Comparison of ENCODE assay signal across 1 cellular context in the genomic region with DNA sequence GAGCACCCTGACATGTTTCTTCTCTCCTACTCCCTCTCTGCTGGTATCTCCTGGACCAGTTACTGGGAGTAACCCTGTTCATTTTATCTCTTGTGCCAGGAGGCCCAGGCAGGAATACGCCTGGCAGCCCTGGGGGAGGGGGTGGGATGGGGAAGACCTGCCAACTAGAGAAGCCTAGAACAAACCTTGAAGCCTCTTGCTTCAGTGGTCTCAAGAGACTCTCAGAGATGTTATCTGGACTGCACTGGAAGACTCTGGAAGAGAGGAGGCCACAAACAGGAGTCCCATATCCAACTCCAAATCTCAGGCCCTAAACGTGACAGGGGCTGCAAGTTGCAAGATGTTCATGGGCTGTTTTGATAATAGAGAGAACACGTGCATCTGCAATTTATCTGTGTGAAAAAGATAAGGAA.
TF ChIP-seq lines count a peak whose summit lies in the region.

TSS of gene EPB42 (minus strand) at position 28 of the 413 bp plus-strand sequence. CDS start 193 bp downstream, outside the sequence.

TF ChIP-seq in K562, 482 proteins besides CTCF, POLR2A, EP300 and RAD21 (continued from another document and continues in another):
- no peak for TF ChIP-seq CHD7 (IDR thresholded peaks at IDR 0.05; ENCODE audit: low read depth, low read length)
- no peak for TF ChIP-seq ATF7 (IDR thresholded peaks at IDR 0.05)
- no peak for TF ChIP-seq NFRKB (IDR thresholded peaks at IDR 0.05; ENCODE audit: low read depth)
- TF ChIP-seq FUS (optimal IDR thresholded peaks at IDR 0.05; ENCODE audit: low read depth, low read length): no peak
- TF ChIP-seq FOXM1 (IDR thresholded peaks at IDR 0.05; ENCODE audit: low read depth): peak; percentile 83
- TF ChIP-seq FOXM1 (CRISPR knock-in tag; IDR thresholded peaks at IDR 0.05; ENCODE audit: low read depth): no peak
- TF ChIP-seq VEZF1 (CRISPR knock-in tag; IDR thresholded peaks at IDR 0.05): peak; percentile 42; the same call in 1 of the 2 replicates
- TF ChIP-seq ZNF263 (CRISPR knock-in tag; IDR thresholded peaks at IDR 0.05; ENCODE audit: borderline replicate concordance): no peak
- TF ChIP-seq MCM5 (IDR thresholded peaks at IDR 0.05; ENCODE audit: low read depth): no peak
- no peak for TF ChIP-seq PHF20 (IDR thresholded peaks at IDR 0.05; ENCODE audit: partially characterized antibody)
- no peak for TF ChIP-seq DLX4 (CRISPR knock-in tag; IDR thresholded peaks at IDR 0.05)
- no peak for TF ChIP-seq RBM17 (IDR thresholded peaks at IDR 0.05; ENCODE audit: borderline replicate concordance, low read depth, low read length)
- TF ChIP-seq POLR2AphosphoS5 (IDR thresholded peaks at IDR 0.05; ENCODE audit: control insufficient read depth, insufficient read depth, low read depth, low read length): peak; percentile 84; the same call in 1 of the 2 replicates
- peak in 1 of 2 experiments; percentile 31; a peak in 1 of 4 replicates for TF ChIP-seq ETV6 (IDR thresholded peaks at IDR 0.05; ENCODE audit: borderline replicate concordance in 1 of 2, low read depth in 2 of 2, low read length in 1 of 2)
- TF ChIP-seq ETV6 (CRISPR knock-in tag; IDR thresholded peaks at IDR 0.05; ENCODE audit: borderline replicate concordance): no peak
- no peak for TF ChIP-seq KLF6 (CRISPR knock-in tag; IDR thresholded peaks at IDR 0.05; ENCODE audit: borderline replicate concordance)
- TF ChIP-seq GATA2 (CRISPR knock-in tag; IDR thresholded peaks at IDR 0.05): peak; percentile 93
- TF ChIP-seq HEY1 (CRISPR knock-in tag; IDR thresholded peaks at IDR 0.05; ENCODE audit: borderline replicate concordance): peak; percentile 47; the same call in 1 of the 2 replicates
- TF ChIP-seq NFIC (IDR thresholded peaks at IDR 0.05): peak; percentile 79
- TF ChIP-seq, protein P1, sequence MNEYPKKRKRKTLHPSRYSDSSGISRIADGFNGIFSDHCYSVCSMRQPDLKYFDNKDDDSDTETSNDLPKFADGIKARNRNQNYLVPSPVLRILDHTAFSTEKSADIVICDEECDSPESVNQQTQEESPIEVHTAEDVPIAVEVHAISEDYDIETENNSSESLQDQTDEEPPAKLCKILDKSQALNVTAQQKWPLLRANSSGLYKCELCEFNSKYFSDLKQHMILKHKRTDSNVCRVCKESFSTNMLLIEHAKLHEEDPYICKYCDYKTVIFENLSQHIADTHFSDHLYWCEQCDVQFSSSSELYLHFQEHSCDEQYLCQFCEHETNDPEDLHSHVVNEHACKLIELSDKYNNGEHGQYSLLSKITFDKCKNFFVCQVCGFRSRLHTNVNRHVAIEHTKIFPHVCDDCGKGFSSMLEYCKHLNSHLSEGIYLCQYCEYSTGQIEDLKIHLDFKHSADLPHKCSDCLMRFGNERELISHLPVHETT (CRISPR knock-in tag; conservative IDR thresholded peaks at IDR 0.05 in 1 of 2, IDR thresholded peaks at IDR 0.05 in 1 of 2): peak in 1 of 2 experiments; percentile 28; a peak in 1 of 4 replicates
- peak; percentile 79 for TF ChIP-seq SOX6 (IDR thresholded peaks at IDR 0.05)
- TF ChIP-seq NKRF (IDR thresholded peaks at IDR 0.05; ENCODE audit: borderline replicate concordance): no peak
- 0 out of 2 replicates have a peak, but pooled peaks have one; percentile 35 for TF ChIP-seq ZNF717 (CRISPR knock-in tag; IDR thresholded peaks at IDR 0.05)
- TF ChIP-seq ZNF655 (CRISPR knock-in tag; IDR thresholded peaks at IDR 0.05): no peak
- peak; percentile 37; the same call in 1 of the 2 replicates for TF ChIP-seq CHD2 (IDR thresholded peaks at IDR 0.05; ENCODE audit: low read depth, low read length)
- peak; percentile 21 for TF ChIP-seq RBM39 (optimal IDR thresholded peaks at IDR 0.05; ENCODE audit: low read depth, low read length)
- TF ChIP-seq DNMT1 (IDR thresholded peaks at IDR 0.05): no peak
- peak; percentile 76; the same call in 1 of the 2 replicates for TF ChIP-seq MYC (IDR thresholded peaks at IDR 0.05; ENCODE audit: low read depth, low read length)
- no peak for TF ChIP-seq MYC (CRISPR knock-in tag; IDR thresholded peaks at IDR 0.05; ENCODE audit: borderline replicate concordance, low read depth)
- no peak for TF ChIP-seq TRIM28 (IDR thresholded peaks at IDR 0.05)
- peak; percentile 59; the same call in 1 of the 2 replicates for TF ChIP-seq L3MBTL2 (IDR thresholded peaks at IDR 0.05)
- no peak for TF ChIP-seq SIRT6 (IDR thresholded peaks at IDR 0.05; ENCODE audit: low read depth, low read length)
- TF ChIP-seq STAT5A (IDR thresholded peaks at IDR 0.05; ENCODE audit: borderline replicate concordance, low read length): peak; percentile 77
- TF ChIP-seq TEAD4 (IDR thresholded peaks at IDR 0.05; ENCODE audit: low read length): peak; percentile 97
- TF ChIP-seq TEAD4 (CRISPR knock-in tag; IDR thresholded peaks at IDR 0.05; ENCODE audit: borderline replicate concordance): no peak
- TF ChIP-seq NEUROD1 (IDR thresholded peaks at IDR 0.05; ENCODE audit: borderline replicate concordance, low read depth, low read length, partially characterized antibody): no peak
- peak; percentile 71; the same call in 1 of the 2 replicates for TF ChIP-seq MYNN (IDR thresholded peaks at IDR 0.05)
- no peak for TF ChIP-seq MYNN (CRISPR knock-in tag; IDR thresholded peaks at IDR 0.05)
- no peak for TF ChIP-seq ZBTB49 (CRISPR knock-in tag; IDR thresholded peaks at IDR 0.05; ENCODE audit: borderline replicate concordance)
- TF ChIP-seq ZFX (CRISPR knock-in tag; IDR thresholded peaks at IDR 0.05): peak; percentile 29; the same call in 1 of the 2 replicates
